ENCODE assay signal across 1 cellular context in genomic region chr5:103808464-103809106, GRCh38.
TF ChIP-seq lines count a peak whose summit lies in the region.

No MANE protein-coding gene starts in this region.

TF ChIP-seq in GM23338, 12 proteins besides CTCF, POLR2A, EP300 and RAD21 (continued from another document):
- TF ChIP-seq ETS1 (IDR thresholded peaks at IDR 0.05) (no peak), EZH2 (IDR thresholded peaks at IDR 0.05; ENCODE audit: low read depth, unreplicated experiment) (no peak)
